Comparison of ENCODE assay signal across 24 cellular contexts in genomic region chr3:74463515-74463914, GRCh38.
DNase-seq lines count a peak whose midpoint lies in the region; ATAC-seq, FAIRE-seq and TF ChIP-seq lines count a peak whose summit lies in the region.
"Had no signal": no experiment of that assay in that cellular context is flagged by ENCODE, and none has a peak within 500 bp of the region (broad histone marks: within the 10 kb centered on the region; RNA-seq: fewer than 3 reads in every experiment).

No MANE protein-coding gene starts in this region.

- TF ChIP-seq POLR2A in heart left ventricle (IDR thresholded peaks at IDR 0.05) = no peak

- CTCF ChIA-PET in Calu3 (lab: Charles Lee) (interaction anchor here (0.6 kb wide), 1 partner anchor 1534 kb away, joined by 3 read pairs; no protein-coding TSS in a partner anchor), WTC11 (lab: Charles Lee) (no interaction called here)

- DNase-seq in Calu3 (no peak), WTC11 (ENCODE audit: low spot score) (no peak), left colon (no peak), pancreas (no peak), cardiac septum (ENCODE audit: low spot score) (no peak), heart left ventricle (no peak)
- no peak for DNase-seq in naive thymus-derived CD8-positive, alpha-beta T cell
- DNase-seq: 8988T; CD4-positive, CD25-positive, alpha-beta regulatory T cell; H9; IMR-90; KG1; MG63; NCI-H1105 treated with DMSO at 0.1 percent for 48 hours; NCI-H146; NCI-H1930; NCI-H2107; NCI-H524; NCI-H748 treated with DMSO at 0.1 percent for 48 hours; SK-N-SH had no signal

- TF ChIP-seq CTCF in Calu3 (IDR thresholded peaks at IDR 0.05; ENCODE audit: unreplicated experiment) (no peak), WTC11 (IDR thresholded peaks at IDR 0.05) (no peak), pancreas (IDR thresholded peaks at IDR 0.05) (no peak), heart left ventricle (IDR thresholded peaks at IDR 0.05) (no peak)

- intact Hi-C loops in Calu3 (cut with micrococcal nuclease; ENCODE audit: unreplicated experiment) = no loop called here
- intact Hi-C loops in left colon (cut with DNase I, micrococcal nuclease) = no loop called here
- intact Hi-C loops in pancreas (cut with DNase I) = no loop called here
- intact Hi-C loops in cardiac septum (cut with DNase I) = no loop called here
- intact Hi-C loops in heart left ventricle (cut with DNase I) = no loop called here

- BruUV-seq in Calu3 (replicated peaks; lab: Mats Ljungman, UMichigan) = no TSS peak

- H3K4me3 ChIP-seq in pancreas (no peak overlapping the region), heart left ventricle (no peak overlapping the region)
- H3K4me3 ChIP-seq: BLaER1, MG63 had no signal

- no peaks in the 10 kb centered on the region for H3K9me3 ChIP-seq in pancreas
- peaks cover 0 to 6% (median 0%) of the 10 kb centered on the region in 12 donors for H3K9me3 ChIP-seq in heart left ventricle
- H3K9me3 ChIP-seq: BLaER1, MG63, SK-N-SH had no signal

- ATAC-seq in WTC11 (peak; percentile 36), left colon (peak; percentile 46), pancreas (peak; percentile 38 to 80 (median 69)), GM18511 (IDR thresholded peaks at IDR 0.05; ENCODE audit: unreplicated experiment) (no peak), heart left ventricle (no peak)
- no peak for ATAC-seq in naive thymus-derived CD8-positive, alpha-beta T cell

- H3K4me1 ChIP-seq in pancreas = no peaks in the 10 kb centered on the region
- no peaks in the 10 kb centered on the region for H3K4me1 ChIP-seq in heart left ventricle
- H3K4me1 ChIP-seq: BLaER1 had no signal

- no peak overlapping the region for H3K4me3 Mint-ChIP-seq in Calu3 (ENCODE audit: low read depth, unreplicated experiment)
- no peak overlapping the region for H3K4me3 Mint-ChIP-seq in WTC11
- H3K4me3 Mint-ChIP-seq in naive thymus-derived CD8-positive, alpha-beta T cell = no peak overlapping the region
- H3K4me3 Mint-ChIP-seq: CD4-positive, CD25-positive, alpha-beta regulatory T cell; H9 had no signal

- peak overlapping the region in 2 of 4 donors; percentile 55 to 64 for H3K27ac ChIP-seq in pancreas
- no peak overlapping the region for H3K27ac ChIP-seq in heart left ventricle
- H3K27ac ChIP-seq: BLaER1 had no signal

- 48 to 54% methylated on average over 4 of the region's 4 CpGs for WGBS in pancreas, 2 donors
- 75 to 85% (median 79%) methylated on average over 4 of the region's 4 CpGs for WGBS in heart left ventricle, 4 donors

- H3K9me3 Mint-ChIP-seq in Calu3 (ENCODE audit: low read depth, unreplicated experiment) = peaks cover 16% of the 10 kb centered on the region
- peaks cover 4% of the 10 kb centered on the region; the same call in 1 of the 2 replicates for H3K9me3 Mint-ChIP-seq in WTC11
- H3K9me3 Mint-ChIP-seq in naive thymus-derived CD8-positive, alpha-beta T cell = peaks cover 2 to 45% (median 10%) of the 10 kb centered on the region in 9 donors
- H3K9me3 Mint-ChIP-seq: H9 had no signal

- H3K27me3 Mint-ChIP-seq in Calu3 (ENCODE audit: unreplicated experiment) (no peaks in the 10 kb centered on the region), WTC11 (ENCODE audit: low read depth) (no peaks in the 10 kb centered on the region; the same call in 1 of the 2 replicates)
- H3K27me3 Mint-ChIP-seq in naive thymus-derived CD8-positive, alpha-beta T cell = peaks cover 0 to 4% (median 0%) of the 10 kb centered on the region in 5 donors
- H3K27me3 Mint-ChIP-seq: CD4-positive, CD25-positive, alpha-beta regulatory T cell had no signal

- H3K27ac Mint-ChIP-seq in Calu3 (ENCODE audit: unreplicated experiment) (peak overlapping the region; percentile 19), WTC11 (no peak overlapping the region)
- H3K27ac Mint-ChIP-seq in naive thymus-derived CD8-positive, alpha-beta T cell = no peak overlapping the region
- H3K27ac Mint-ChIP-seq: CD4-positive, CD25-positive, alpha-beta regulatory T cell; H9 had no signal

- no peaks in the 10 kb centered on the region for H3K27me3 ChIP-seq in pancreas
- H3K27me3 ChIP-seq in heart left ventricle = no peaks in the 10 kb centered on the region
- H3K27me3 ChIP-seq: BLaER1, MG63 had no signal

- POLR2A ChIA-PET in WTC11 (lab: Charles Lee) = interaction anchor here (0.5 kb wide), 1 partner anchor 8 kb away, joined by 3 read pairs; no protein-coding TSS in a partner anchor
- POLR2A ChIA-PET in naive thymus-derived CD8-positive, alpha-beta T cell (lab: Charles Lee) = no interaction called here

- no peaks in the 10 kb centered on the region for H3K36me3 ChIP-seq in pancreas
- H3K36me3 ChIP-seq in heart left ventricle = no peaks in the 10 kb centered on the region
- H3K36me3 ChIP-seq: BLaER1, MG63 had no signal

- H3K36me3 Mint-ChIP-seq in Calu3 (ENCODE audit: insufficient read depth, unreplicated experiment) (no peaks in the 10 kb centered on the region), WTC11 (no peaks in the 10 kb centered on the region)
- no peaks in the 10 kb centered on the region for H3K36me3 Mint-ChIP-seq in naive thymus-derived CD8-positive, alpha-beta T cell
- H3K36me3 Mint-ChIP-seq: CD4-positive, CD25-positive, alpha-beta regulatory T cell had no signal

- FAIRE-seq in pancreas (lab: Jason Lieb, UNC) = no peak
- FAIRE-seq: D721Med, G401.6 had no signal

- H3K4me1 Mint-ChIP-seq in Calu3 (ENCODE audit: low read depth, unreplicated experiment) = no peaks in the 10 kb centered on the region
- peaks cover 13% of the 10 kb centered on the region for H3K4me1 Mint-ChIP-seq in WTC11
- H3K4me1 Mint-ChIP-seq in naive thymus-derived CD8-positive, alpha-beta T cell = no peaks in the 10 kb centered on the region
- H3K4me1 Mint-ChIP-seq: CD4-positive, CD25-positive, alpha-beta regulatory T cell had no signal

TF ChIP-seq in WTC11, 78 proteins besides CTCF, POLR2A, EP300 and RAD21:
- no peak for TF ChIP-seq JUN (CRISPR knock-in tag; IDR thresholded peaks at IDR 0.05)
- TF ChIP-seq FOXP1 (CRISPR knock-in tag; IDR thresholded peaks at IDR 0.05; ENCODE audit: borderline replicate concordance) = no peak
- no peak for TF ChIP-seq RORB (CRISPR knock-in tag; IDR thresholded peaks at IDR 0.05)
- no peak for TF ChIP-seq ETV6 (CRISPR knock-in tag; IDR thresholded peaks at IDR 0.05)
TF ChIP-seq in WTC11: peak in this region for 0.

Comparison
In these comparisons a context has a peak if more than half of its experiments do, and no peak if none do; other contexts are left out.
1. ATAC-seq: peak in WTC11 (single experiment), left colon (single experiment) and pancreas (4 of 4); none in naive thymus-derived CD8-positive, alpha-beta T cell (0 of 2), GM18511 (single experiment) and heart left ventricle (0 of 4).